ENCODE assay signal across 15 cellular contexts in genomic region chr21:34830386-34831140, GRCh38.
"Had no signal": no experiment of that assay in that cellular context is flagged by ENCODE, and none has a peak within 500 bp of the region (broad histone marks: within the 10 kb centered on the region; RNA-seq: fewer than 3 reads in every experiment).

No MANE protein-coding gene starts in this region.

- H3K27me3 ChIP-seq: upper lobe of left lung had no signal

- ATAC-seq: activated CD4-positive, alpha-beta T cell treated with anti-CD3 and anti-CD28 coated beads for 36 hours; right cardiac atrium had no signal

- H3K27ac Mint-ChIP-seq: activated CD4-positive, alpha-beta memory T cell treated with anti-CD3 and anti-CD28 coated beads, Interleukin-2, amount 10 ng/mL, durations not matched to agents 7 days and 5 days; activated CD4-positive, alpha-beta T cell treated with anti-CD3 and anti-CD28 coated beads for 36 hours; brain; mesothelial cell of epicardium had no signal

- H3K9me3 ChIP-seq: upper lobe of left lung had no signal

- H3K9me3 Mint-ChIP-seq: brain had no signal

- H3K27me3 Mint-ChIP-seq: activated CD4-positive, alpha-beta memory T cell treated with anti-CD3 and anti-CD28 coated beads, Interleukin-2, amount 10 ng/mL, durations not matched to agents 7 days and 5 days; activated CD4-positive, alpha-beta T cell treated with anti-CD3 and anti-CD28 coated beads for 36 hours had no signal

- H3K27ac ChIP-seq: epithelial cell of prostate, VCaP had no signal

- H3K4me3 Mint-ChIP-seq: activated CD4-positive, alpha-beta memory T cell treated with anti-CD3 and anti-CD28 coated beads, Interleukin-2, amount 10 ng/mL, durations not matched to agents 7 days and 5 days; activated CD4-positive, alpha-beta T cell treated with anti-CD3 and anti-CD28 coated beads for 36 hours; brain; mesothelial cell of epicardium had no signal

- DNase-seq: activated CD4-positive, alpha-beta memory T cell treated with anti-CD3 and anti-CD28 coated beads, Interleukin-2, amount 10 ng/mL, durations not matched to agents 7 days and 5 days; activated CD4-positive, alpha-beta T cell treated with anti-CD3 and anti-CD28 coated beads for 36 hours; activated naive CD4-positive, alpha-beta T cell treated with anti-CD3 and anti-CD28 coated beads, Interleukin-2, amount 50 U/mL, for 16 hours; amygdala; effector memory CD4-positive, alpha-beta T cell; hippocampal formation; right cardiac atrium; stimulated activated naive CD4-positive, alpha-beta T cell treated with Interleukin-2 at 50 U/mL for 16 hours; SW 1271; T1000 had no signal

- H3K4me3 ChIP-seq: upper lobe of left lung had no signal
